ENCODE assay signal across 35 cellular contexts in genomic region chr13:93819331-93819730, GRCh38.
"Had no signal": no experiment of that assay in that cellular context is flagged by ENCODE, and none has a peak within 500 bp of the region (broad histone marks: within the 10 kb centered on the region; RNA-seq: fewer than 3 reads in every experiment).

No MANE protein-coding gene starts in this region.

- H3K4me3 ChIP-seq: ascending aorta, cardiac muscle cell had no signal

- H3K9me3 ChIP-seq: ascending aorta had no signal

- H3K27ac Mint-ChIP-seq: activated B cell treated with CpG ODN at 0.5 μM for 24 hours; activated CD4-positive, alpha-beta memory T cell treated with anti-CD3 and anti-CD28 coated beads for 36 hours; activated CD4-positive, alpha-beta T cell treated with anti-CD3 and anti-CD28 coated beads, Interleukin-2, amount 10 ng/mL, durations not matched to agents 24 days and 14 days; activated CD8-positive, alpha-beta T cell treated with anti-CD3 and anti-CD28 coated beads for 36 hours; activated naive CD4-positive, alpha-beta T cell treated with anti-CD3 and anti-CD28 coated beads, Interleukin-2, amount 10 ng/mL, durations not matched to agents 7 days and 5 days; activated naive CD4-positive, alpha-beta T cell treated with anti-CD3 and anti-CD28 coated beads, Interleukin-2, amount 50 U/mL, for 24 hours; activated naive CD8-positive, alpha-beta T cell; activated naive CD8-positive, alpha-beta T cell treated with anti-CD3 and anti-CD28 coated beads, Interleukin-2, amount 10 ng/mL, durations not matched to agents 7 days and 5 days; activated naive CD8-positive, alpha-beta T cell treated with anti-CD3 and anti-CD28 coated beads, Interleukin-2, amount 50 U/mL, for 24 hours; activated T-helper 2 cell treated with anti-CD3 and anti-CD28 coated beads, Interferon-gamma antibody, Interleukin-2, Interleukin-4, amounts not matched to agents 10 μg/mL and 5 μg/mL and 100 μg/mL, durations not matched to agents 14 hours and 24 hours and 36 hours; brain; T-helper 1 cell treated with Interleukin-12 subunit alpha and Interleukin-12 subunit beta and Interleukin-4 antibody, amounts not matched to agents 30 μg/mL and 1 μg/mL, for 36 hours; T-helper 2 cell treated with Interferon-gamma antibody and Interleukin-4, amounts not matched to agents 5 μg/mL and 100 μg/mL, for 36 hours had no signal

- H3K4me1 Mint-ChIP-seq: activated B cell treated with CpG ODN at 0.5 μM for 24 hours; activated CD4-positive, alpha-beta T cell treated with anti-CD3 and anti-CD28 coated beads, Interleukin-2, amount 10 ng/mL, durations not matched to agents 24 days and 14 days; activated naive CD4-positive, alpha-beta T cell treated with anti-CD3 and anti-CD28 coated beads, Interleukin-2, amount 10 ng/mL, durations not matched to agents 7 days and 5 days; activated naive CD4-positive, alpha-beta T cell treated with anti-CD3 and anti-CD28 coated beads, Interleukin-2, amount 50 U/mL, for 24 hours; activated naive CD8-positive, alpha-beta T cell treated with anti-CD3 and anti-CD28 coated beads, Interleukin-2, amount 10 ng/mL, durations not matched to agents 7 days and 5 days; activated naive CD8-positive, alpha-beta T cell treated with anti-CD3 and anti-CD28 coated beads, Interleukin-2, amount 50 U/mL, for 24 hours; central memory CD8-positive, alpha-beta T cell had no signal

- H3K27me3 ChIP-seq: ascending aorta, cardiac muscle cell had no signal

- H3K9me3 Mint-ChIP-seq: activated B cell treated with CpG ODN at 0.5 μM for 24 hours; activated CD4-positive, alpha-beta memory T cell treated with anti-CD3 and anti-CD28 coated beads for 36 hours; activated CD4-positive, alpha-beta T cell treated with anti-CD3 and anti-CD28 coated beads, Interleukin-2, amount 10 ng/mL, durations not matched to agents 24 days and 14 days; activated CD8-positive, alpha-beta T cell treated with anti-CD3 and anti-CD28 coated beads for 36 hours; activated naive CD4-positive, alpha-beta T cell treated with anti-CD3 and anti-CD28 coated beads, Interleukin-2, amount 10 ng/mL, durations not matched to agents 7 days and 5 days; activated naive CD4-positive, alpha-beta T cell treated with anti-CD3 and anti-CD28 coated beads, Interleukin-2, amount 50 U/mL, for 24 hours; activated naive CD8-positive, alpha-beta T cell treated with anti-CD3 and anti-CD28 coated beads, Interleukin-2, amount 10 ng/mL, durations not matched to agents 7 days and 5 days; activated naive CD8-positive, alpha-beta T cell treated with anti-CD3 and anti-CD28 coated beads, Interleukin-2, amount 50 U/mL, for 24 hours; activated T-cell treated with anti-CD3 and anti-CD28 coated beads, Interleukin-2, amount 50 U/mL, for 4 hours; activated T-helper 2 cell treated with anti-CD3 and anti-CD28 coated beads, Interferon-gamma antibody, Interleukin-2, Interleukin-4, amounts not matched to agents 10 μg/mL and 5 μg/mL and 100 μg/mL, durations not matched to agents 14 hours and 24 hours and 36 hours; brain; central memory CD8-positive, alpha-beta T cell; T-helper 1 cell treated with Interleukin-12 subunit alpha and Interleukin-12 subunit beta and Interleukin-4 antibody, amounts not matched to agents 30 μg/mL and 1 μg/mL, for 36 hours; T-helper 2 cell treated with Interferon-gamma antibody and Interleukin-4, amounts not matched to agents 5 μg/mL and 100 μg/mL, for 36 hours had no signal

- DNase-seq: activated B cell treated with CpG ODN at 0.5 μM for 24 hours; activated CD4-positive, alpha-beta memory T cell treated with anti-CD3 and anti-CD28 coated beads for 36 hours; activated CD4-positive, alpha-beta T cell treated with anti-CD3 and anti-CD28 coated beads for 4 hours; activated CD4-positive, alpha-beta T cell treated with anti-CD3 and anti-CD28 coated beads, Interleukin-2, amount 10 ng/mL, durations not matched to agents 24 days and 14 days; activated CD4-positive, alpha-beta T cell treated with anti-CD3 and anti-CD28 coated beads, Interleukin-2, amount 50 U/mL, for 1 hour; activated CD4-positive, alpha-beta T cell treated with anti-CD3 and anti-CD28 coated beads, Interleukin-2, amount 50 U/mL, for 4 hours; activated CD4-positive, CD25-positive, alpha-beta regulatory T cell treated with anti-CD3 and anti-CD28 coated beads, Interleukin-2, amount 50 U/mL, for 72 hours; activated CD8-positive, alpha-beta memory T cell treated with anti-CD3 and anti-CD28 coated beads, Interleukin-2, amount 50 U/mL, for 4 hours; activated CD8-positive, alpha-beta T cell treated with anti-CD3 and anti-CD28 coated beads for 36 hours; activated effector memory CD4-positive, alpha-beta T cell treated with Interleukin-2 at 50 U/mL for 16 hours; activated gamma-delta T cell; activated naive CD4-positive, alpha-beta T cell treated with anti-CD3 and anti-CD28 coated beads, Interleukin-2, amount 10 ng/mL, durations not matched to agents 7 days and 5 days; activated naive CD4-positive, alpha-beta T cell treated with Interleukin-2 at 50 U/mL for 16 hours; activated naive CD8-positive, alpha-beta T cell treated with anti-CD3 and anti-CD28 coated beads, Interleukin-2, amount 10 ng/mL, durations not matched to agents 7 days and 5 days; activated naive CD8-positive, alpha-beta T cell treated with anti-CD3 and anti-CD28 coated beads, Interleukin-2, amount 50 U/mL, for 24 hours; activated T-cell treated with anti-CD3 and anti-CD28 coated beads for 4 hours; activated T-cell treated with anti-CD3 and anti-CD28 coated beads, Interleukin-2, amount 50 U/mL, for 1 hour; activated T-cell treated with anti-CD3 and anti-CD28 coated beads, Interleukin-2, amount 50 U/mL, for 4 hours; amygdala; anterior cingulate cortex; caudate nucleus; cerebellar nuclear complex; T-helper 1 cell; T-helper 2 cell; T-helper 9 cell had no signal

- H3K27me3 Mint-ChIP-seq: activated B cell treated with CpG ODN at 0.5 μM for 24 hours; activated naive CD4-positive, alpha-beta T cell treated with anti-CD3 and anti-CD28 coated beads, Interleukin-2, amount 10 ng/mL, durations not matched to agents 7 days and 5 days; brain; central memory CD8-positive, alpha-beta T cell had no signal

- H3K36me3 ChIP-seq: ascending aorta, cardiac muscle cell had no signal

- H3K27ac ChIP-seq: ascending aorta, cardiac muscle cell, VCaP had no signal

- ATAC-seq: activated CD8-positive, alpha-beta T cell treated with anti-CD3 and anti-CD28 coated beads for 36 hours; activated naive CD8-positive, alpha-beta T cell treated with anti-CD3 and anti-CD28 coated beads, Interleukin-2, amount 50 U/mL, for 24 hours; activated T-cell treated with anti-CD3 and anti-CD28 coated beads, Interleukin-2, amount 50 U/mL, for 4 hours had no signal

- H3K36me3 Mint-ChIP-seq: activated CD4-positive, alpha-beta memory T cell treated with anti-CD3 and anti-CD28 coated beads for 36 hours; activated naive CD4-positive, alpha-beta T cell treated with anti-CD3 and anti-CD28 coated beads, Interleukin-2, amount 10 ng/mL, durations not matched to agents 7 days and 5 days; activated naive CD4-positive, alpha-beta T cell treated with anti-CD3 and anti-CD28 coated beads, Interleukin-2, amount 50 U/mL, for 24 hours; activated naive CD8-positive, alpha-beta T cell; activated naive CD8-positive, alpha-beta T cell treated with anti-CD3 and anti-CD28 coated beads, Interleukin-2, amount 10 ng/mL, durations not matched to agents 7 days and 5 days; brain had no signal

- H3K4me3 Mint-ChIP-seq: activated B cell treated with CpG ODN at 0.5 μM for 24 hours; activated CD4-positive, alpha-beta memory T cell treated with anti-CD3 and anti-CD28 coated beads for 36 hours; activated CD4-positive, alpha-beta T cell treated with anti-CD3 and anti-CD28 coated beads, Interleukin-2, amount 10 ng/mL, durations not matched to agents 24 days and 14 days; activated CD8-positive, alpha-beta T cell treated with anti-CD3 and anti-CD28 coated beads for 36 hours; activated naive CD4-positive, alpha-beta T cell treated with anti-CD3 and anti-CD28 coated beads, Interleukin-2, amount 10 ng/mL, durations not matched to agents 7 days and 5 days; activated naive CD4-positive, alpha-beta T cell treated with anti-CD3 and anti-CD28 coated beads, Interleukin-2, amount 50 U/mL, for 24 hours; activated naive CD8-positive, alpha-beta T cell; activated naive CD8-positive, alpha-beta T cell treated with anti-CD3 and anti-CD28 coated beads, Interleukin-2, amount 10 ng/mL, durations not matched to agents 7 days and 5 days; activated naive CD8-positive, alpha-beta T cell treated with anti-CD3 and anti-CD28 coated beads, Interleukin-2, amount 50 U/mL, for 24 hours; activated T-cell treated with anti-CD3 and anti-CD28 coated beads, Interleukin-2, amount 50 U/mL, for 4 hours; brain; central memory CD8-positive, alpha-beta T cell; T-helper 1 cell treated with Interleukin-12 subunit alpha and Interleukin-12 subunit beta and Interleukin-4 antibody, amounts not matched to agents 30 μg/mL and 1 μg/mL, for 36 hours; T-helper 2 cell treated with Interferon-gamma antibody and Interleukin-4, amounts not matched to agents 5 μg/mL and 100 μg/mL, for 36 hours had no signal
